ENCODE assay signal across 26 cellular contexts in genomic region chr10:71038234-71038633, GRCh38.
"Had no signal": no experiment of that assay in that cellular context is flagged by ENCODE, and none has a peak within 500 bp of the region (broad histone marks: within the 10 kb centered on the region; RNA-seq: fewer than 3 reads in every experiment).

No MANE protein-coding gene starts in this region.

- H3K4me1 ChIP-seq: esophagus muscularis mucosa, foreskin keratinocyte, gastroesophageal sphincter, psoas muscle, tibial nerve, upper lobe of right lung, uterus had no signal

- ATAC-seq: foreskin keratinocyte; gastroesophageal sphincter; heart left ventricle; left lobe of liver; mucosa of descending colon; natural killer cell treated with Interleukin-12 subunit alpha and Interleukin-12 subunit beta and Interleukin-15 and Interleukin-18, amount 100 ng/mL, for 72 hours; psoas muscle; right cardiac atrium; stimulated activated naive B cell treated with anti-CD40 and anti-IgM and Interleukin-4, amounts not matched to agents 10 μg/mL and 1 μg/mL and 100 μg/mL, for 72 hours; upper lobe of right lung had no signal

- H3K9me3 ChIP-seq: esophagus muscularis mucosa, gastroesophageal sphincter, heart left ventricle, mucosa of descending colon, psoas muscle, thoracic aorta, tibial nerve, upper lobe of right lung, uterus had no signal

- H3K4me3 ChIP-seq: esophagus muscularis mucosa, gastroesophageal sphincter, heart left ventricle, hepatocyte, lung, mucosa of descending colon, neural progenitor cell, psoas muscle, skin epidermis, thoracic aorta, tibial nerve, upper lobe of right lung, uterus had no signal

- H3K36me3 ChIP-seq: esophagus muscularis mucosa, gastroesophageal sphincter, heart left ventricle, neural progenitor cell, thoracic aorta, tibial nerve, upper lobe of right lung, uterus had no signal

- DNase-seq: effector CD8-positive, alpha-beta T cell; endodermal cell; foreskin keratinocyte; heart left ventricle; kidney; mucosa of descending colon; naive B cell; nucleus accumbens; psoas muscle; right cardiac atrium; stimulated activated CD4-positive, alpha-beta T cell treated with anti-CD3 and anti-CD28 coated beads, Interleukin-15, amount 100 ng/mL, for 24 hours; stimulated activated CD4-positive, alpha-beta T cell treated with anti-CD3 and anti-CD28 coated beads, Interleukin-2, amount 100 ng/mL, for 48 hours; stimulated activated naive B cell treated with anti-CD40 and anti-IgM and Interleukin-4, amounts not matched to agents 10 μg/mL and 1 μg/mL and 100 μg/mL, for 72 hours; uterus had no signal

- H3K27ac ChIP-seq: epithelial cell of prostate, esophagus muscularis mucosa, foreskin keratinocyte, gastroesophageal sphincter, heart left ventricle, hepatocyte, neural progenitor cell, psoas muscle, skin epidermis, thoracic aorta, tibial nerve, upper lobe of right lung, uterus had no signal
